ENCODE assay signal across 27 cellular contexts in the genomic region with DNA sequence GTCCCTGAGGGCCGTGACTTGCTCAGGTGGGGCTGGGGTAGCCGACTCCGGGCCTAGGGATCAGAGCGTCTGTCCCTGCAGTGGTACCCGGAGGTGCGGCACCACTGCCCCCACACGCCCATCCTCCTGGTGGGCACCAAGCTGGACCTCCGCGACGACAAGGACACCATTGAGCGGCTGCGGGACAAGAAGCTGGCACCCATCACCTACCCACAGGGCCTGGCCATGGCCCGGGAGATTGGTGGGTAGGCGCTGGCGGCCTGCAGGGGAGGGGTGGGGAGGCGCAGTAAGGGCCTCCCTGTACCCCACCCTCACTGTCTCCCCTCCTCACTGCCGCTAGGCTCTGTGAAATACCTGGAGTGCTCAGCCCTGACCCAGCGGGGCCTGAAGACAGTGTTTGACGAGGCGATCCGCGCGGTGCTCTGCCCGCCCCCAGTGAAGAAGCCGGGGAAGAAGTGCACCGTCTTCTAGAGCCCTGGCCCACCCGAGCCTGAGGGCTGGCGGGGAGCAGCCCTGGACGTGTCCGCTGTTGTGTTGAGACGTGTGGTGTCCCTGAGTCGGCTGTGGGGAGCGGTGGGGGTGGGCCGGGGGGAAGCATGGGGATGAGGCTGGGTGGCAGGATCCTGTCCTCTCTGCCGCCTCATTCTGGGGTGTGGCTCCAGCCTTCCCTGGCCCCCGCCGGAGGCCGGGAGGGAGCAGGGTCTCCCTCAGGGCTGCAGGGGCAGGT. TPM values are rescaled to one million over a fixed set of nuclear protein-coding genes. Genes with fewer than 3 reads are reported as not detected.
A peak's percentile ranks its signal among the peaks of the same experiment; 100 is the strongest.
DNase-seq lines count a peak whose midpoint lies in the region; ATAC-seq, FAIRE-seq and TF ChIP-seq lines count a peak whose summit lies in the region.
"Had no signal": no experiment of that assay in that cellular context is flagged by ENCODE, and none has a peak within 500 bp of the region (broad histone marks: within the 10 kb centered on the region; RNA-seq: fewer than 3 reads in every experiment).

No MANE protein-coding gene starts in this region.

- CTCF ChIA-PET in activated CD4-positive, alpha-beta T cell treated with anti-CD3 and anti-CD28 coated beads for 36 hours (lab: Charles Lee): interaction anchor here (0.7 kb wide), 1 partner anchor 71 kb away, joined by 3 read pairs; no protein-coding TSS in a partner anchor
- CTCF ChIA-PET in HEK293 (lab: Yijun Ruan, JAX) (interaction anchor here (7.2 kb wide), 1 partner anchor 12 kb away, joined by 42 read pairs; a partner anchor contains a TSS), H1 (lab: Charles Lee; ENCODE audit: partially characterized antibody) (interaction anchor here (1.1 to 1.6 kb wide), 4 partner anchors 12 to 176 kb away, joined by 3 to 7 read pairs (median 4); a partner anchor contains a TSS)

- no peak overlapping the region for H4K5ac ChIP-seq in H1 (ENCODE audit: insufficient read length, low read depth, low read length)

- H3K4me3 ChIP-seq in HEK293 (ENCODE audit: low read depth, low read length) (no peak overlapping the region), H1 (ENCODE audit: extremely low read depth in 1 of 4, insufficient read depth in 2 of 4, low read depth in 3 of 4, low read length in 4 of 4) (peak overlapping the region in 1 of 4 experiments; percentile 79; a peak in 1 of 8 replicates), neuronal stem cell (ENCODE audit: low read length in 2 of 2) (peak overlapping the region in 1 of 2 donors; percentile 14)
- H3K4me3 ChIP-seq: coronary artery, lower lobe of right lung, prostate gland, sigmoid colon had no signal

- H3K56ac ChIP-seq in H1 (replicated peaks; ENCODE audit: insufficient read length, low read depth, low read length): no peak overlapping the region

- peak overlapping the region in 1 of 2 experiments; percentile 80; a peak in 2 of 4 replicates for H3K4me2 ChIP-seq in H1 (ENCODE audit: insufficient read depth in 1 of 2, low read depth in 2 of 2, low read length in 2 of 2)
- no peak overlapping the region for H3K4me2 ChIP-seq in neuronal stem cell (ENCODE audit: insufficient read depth, low read length, poor library complexity, severe bottlenecking)

- no peak for TF ChIP-seq RAD21 in H1 (IDR thresholded peaks at IDR 0.05 in 1 of 2, conservative IDR thresholded peaks at IDR 0.05 in 1 of 2; ENCODE audit: low read depth in 2 of 2, low read length in 2 of 2)

- no peak overlapping the region for H3K18ac ChIP-seq in H1 (ENCODE audit: extremely low read depth, low read length)
- no peak overlapping the region for H3K18ac ChIP-seq in neuronal stem cell (ENCODE audit: low read length)

- H3K27ac ChIP-seq in HEK293 (ENCODE audit: extremely low read depth, low read depth, low read length) (no peak overlapping the region), H1 (ENCODE audit: low read depth, low read length) (no peak overlapping the region), neuronal stem cell (replicated peaks; ENCODE audit: low read length) (no peak overlapping the region)
- H3K27ac ChIP-seq: coronary artery, lower lobe of right lung, neutrophil, sigmoid colon had no signal

- no peak for TF ChIP-seq POLR2A in H1 (IDR thresholded peaks at IDR 0.05; ENCODE audit: control extremely low read depth in 1 of 2, low read depth in 2 of 2, low read length in 2 of 2)

- H4K20me1 ChIP-seq in H1 (replicated peaks in 1 of 2; ENCODE audit: control insufficient read depth in 1 of 2, insufficient read depth in 2 of 2, low read length in 2 of 2): peaks cover 2 to 17% of the 10 kb centered on the region in 2 experiments

- H3K79me2 ChIP-seq in H1 (ENCODE audit: control insufficient read depth in 1 of 2, insufficient read depth in 2 of 2, low read length in 2 of 2): peaks cover 0 to 2% of the 10 kb centered on the region in 2 experiments; a peak in 1 of 4 replicates

- no peak overlapping the region for H3K27ac Mint-ChIP-seq in activated CD4-positive, alpha-beta T cell treated with anti-CD3 and anti-CD28 coated beads for 36 hours
- H3K27ac Mint-ChIP-seq: activated CD8-positive, alpha-beta memory T cell treated with anti-CD3 and anti-CD28 coated beads, Interleukin-2, amount 10 ng/mL, durations not matched to agents 7 days and 5 days; activated naive CD4-positive, alpha-beta T cell treated with anti-CD3 and anti-CD28 coated beads, Interleukin-2, amount 10 ng/mL, durations not matched to agents 7 days and 5 days; effector memory CD8-positive, alpha-beta T cell had no signal

- POLR2A ChIA-PET in activated CD4-positive, alpha-beta T cell treated with anti-CD3 and anti-CD28 coated beads for 36 hours (lab: Charles Lee): no interaction called here
- POLR2A ChIA-PET in HEK293 (lab: Yijun Ruan, JAX) (interaction anchor here (1.6 to 6.0 kb wide), 4 partner anchors 11 to 56 kb away, joined by 7 to 56 read pairs (median 21); a partner anchor contains a TSS), H1 (lab: Charles Lee; ENCODE audit: partially characterized antibody) (interaction anchor here (0.9 to 3.8 kb wide), 5 partner anchors 10 to 163 kb away, joined by 3 to 22 read pairs (median 5); a partner anchor contains a TSS)

- H2BK120ac ChIP-seq in H1 (replicated peaks; ENCODE audit: low read depth, low read length): no peak overlapping the region
- H2BK120ac ChIP-seq in neuronal stem cell (ENCODE audit: low read depth, low read length): peak overlapping the region; percentile 41

- intact Hi-C loops in activated CD4-positive, alpha-beta T cell treated with anti-CD3 and anti-CD28 coated beads for 36 hours (cut with DNase I, micrococcal nuclease): loop anchor here in 1 of 2 experiments (5.0 to 10.0 kb wide), 2 partner anchors 291 to 464 kb away; no protein-coding TSS in a partner anchor

- H3K4ac ChIP-seq in H1 (replicated peaks; ENCODE audit: insufficient read length, low read depth, low read length) (no peak overlapping the region), neuronal stem cell (ENCODE audit: low read length) (no peak overlapping the region)

- H3K23me2 ChIP-seq in H1 (ENCODE audit: low read depth, low read length): peaks cover 13% of the 10 kb centered on the region; the same call in 1 of the 2 replicates

- H2AFZ ChIP-seq in H1 (ENCODE audit: low read length): no peak overlapping the region
- no peak overlapping the region for H2AFZ ChIP-seq in neuronal stem cell (ENCODE audit: low read length)

- H2BK15ac ChIP-seq in H1 (ENCODE audit: low read length): no peak overlapping the region
- H2BK15ac ChIP-seq in neuronal stem cell (ENCODE audit: low read length): no peak overlapping the region

- H3K36me3 ChIP-seq in HEK293 (ENCODE audit: control insufficient read depth in 2 of 2, insufficient read depth in 1 of 2, low read length in 2 of 2) (peaks cover 0 to 51% of the 10 kb centered on the region in 2 experiments; a peak in 1 of 3 replicates), H1 (ENCODE audit: control insufficient read depth in 2 of 4, insufficient read depth in 4 of 4, low read length in 3 of 4) (no peaks in the 10 kb centered on the region; a peak in 1 of 8 replicates), neuronal stem cell (replicated peaks in 1 of 2; ENCODE audit: control insufficient read depth in 2 of 2, insufficient read depth in 2 of 2, low read length in 2 of 2) (peaks cover 20 to 39% of the 10 kb centered on the region in 2 donors)
- H3K36me3 ChIP-seq: lower lobe of right lung, neutrophil, prostate gland, sigmoid colon had no signal

- H3K9me3 ChIP-seq in HEK293 (ENCODE audit: control insufficient read depth, insufficient read depth, low read depth, low read length) (no peaks in the 10 kb centered on the region), H1 (ENCODE audit: insufficient read depth in 2 of 2, low read depth in 1 of 2, low read length in 1 of 2) (no peaks in the 10 kb centered on the region), neuronal stem cell (replicated peaks in 1 of 2; ENCODE audit: control insufficient read depth in 2 of 2, insufficient read depth in 1 of 2, low read depth in 1 of 2, low read length in 2 of 2) (no peaks in the 10 kb centered on the region)
- H3K9me3 ChIP-seq: lower lobe of right lung, neutrophil, prostate gland, sigmoid colon had no signal

- no peak overlapping the region for H2BK12ac ChIP-seq in H1 (ENCODE audit: low read depth, low read length)
- H2BK12ac ChIP-seq in neuronal stem cell (ENCODE audit: low read length): peak overlapping the region; percentile 22

- H2BK5ac ChIP-seq in H1 (ENCODE audit: low read depth, low read length): no peak overlapping the region
- H2BK5ac ChIP-seq in neuronal stem cell (ENCODE audit: low read length): no peak overlapping the region

- H3K9me3 Mint-ChIP-seq in activated CD4-positive, alpha-beta T cell treated with anti-CD3 and anti-CD28 coated beads for 36 hours (ENCODE audit: low read depth): no peaks in the 10 kb centered on the region
- H3K9me3 Mint-ChIP-seq: activated naive CD4-positive, alpha-beta T cell treated with anti-CD3 and anti-CD28 coated beads, Interleukin-2, amount 10 ng/mL, durations not matched to agents 7 days and 5 days; effector memory CD8-positive, alpha-beta T cell; H9 had no signal

- FAIRE-seq in H1 (lab: Jason Lieb, UNC): no peak
- no peak for FAIRE-seq in HTR-8/SVneo (lab: Jason Lieb, UNC)
- FAIRE-seq: G401.6, GM19239, TTC549 had no signal

- H3K9ac ChIP-seq in H1 (replicated peaks in 1 of 4; ENCODE audit: extremely low read depth in 1 of 4, low read depth in 3 of 4, low read length in 3 of 4) (no peak overlapping the region), neuronal stem cell (ENCODE audit: low read depth, low read length, poor library complexity) (no peak overlapping the region)

- no peak overlapping the region for H3K23ac ChIP-seq in H1 (ENCODE audit: insufficient read length)
- H3K23ac ChIP-seq in neuronal stem cell (ENCODE audit: low read depth, low read length, poor library complexity): no peak overlapping the region

- TF ChIP-seq CTCF in HEK293 (tag by site-specific recombination; IDR thresholded peaks at IDR 0.05) (no peak), H1 (IDR thresholded peaks at IDR 0.05; ENCODE audit: control extremely low read depth in 1 of 3, insufficient read depth in 1 of 3, low read depth in 1 of 3, low read length in 3 of 3) (no peak)

- no peak for DNase-seq in activated CD4-positive, alpha-beta T cell treated with anti-CD3 and anti-CD28 coated beads for 36 hours
- DNase-seq in activated CD4-positive, alpha-beta T cell treated with anti-CD3 and anti-CD28 coated beads for 1 hour: no peak
- DNase-seq in H1 (ENCODE audit: low read depth in 1 of 2, low spot score in 2 of 2): no peak
- DNase-seq in neuronal stem cell (ENCODE audit: low spot score): no peak
- no peak for DNase-seq in NCI-H524 (lab: John Stamatoyannopoulos, UW)
- DNase-seq in HTR-8/SVneo (ENCODE audit: insufficient read length, low spot score): no peak
- DNase-seq in stimulated activated naive CD4-positive, alpha-beta T cell (lab: John Stamatoyannopoulos, UW): no peak
- DNase-seq: activated CD8-positive, alpha-beta memory T cell treated with anti-CD3 and anti-CD28 coated beads, Interleukin-2, amount 10 ng/mL, durations not matched to agents 7 days and 5 days; activated naive CD4-positive, alpha-beta T cell treated with anti-CD3 and anti-CD28 coated beads, Interleukin-2, amount 10 ng/mL, durations not matched to agents 7 days and 5 days; effector memory CD8-positive, alpha-beta T cell; head of caudate nucleus; kidney glomerular epithelial cell; lower lobe of right lung; NCI-H1417 treated with DMSO at 0.1 percent for 48 hours; NCI-H2081 treated with DMSO at 0.1 percent for 48 hours; NCI-H446 treated with DMSO at 0.1 percent for 48 hours; sigmoid colon; stimulated activated naive CD4-positive, alpha-beta T cell treated with Interleukin-2 at 50 U/mL for 16 hours had no signal

- H3K4me3 Mint-ChIP-seq in activated CD4-positive, alpha-beta T cell treated with anti-CD3 and anti-CD28 coated beads for 36 hours: peak overlapping the region; percentile 41
- H3K4me3 Mint-ChIP-seq: activated CD8-positive, alpha-beta memory T cell treated with anti-CD3 and anti-CD28 coated beads, Interleukin-2, amount 10 ng/mL, durations not matched to agents 7 days and 5 days had no signal

- TF ChIP-seq EP300 in H1 (IDR thresholded peaks at IDR 0.05; ENCODE audit: borderline replicate concordance in 1 of 2, low read depth in 2 of 2, low read length in 2 of 2): no peak

- no peak overlapping the region for H4K8ac ChIP-seq in H1 (ENCODE audit: extremely low read depth, insufficient read depth, low read length)
- no peak overlapping the region for H4K8ac ChIP-seq in neuronal stem cell (ENCODE audit: low read depth, low read length)

- H3K79me1 ChIP-seq in H1 (ENCODE audit: low read depth, low read length) (peaks cover 3% of the 10 kb centered on the region; the same call in 1 of the 2 replicates), neuronal stem cell (ENCODE audit: low read depth, low read length) (peaks cover 10% of the 10 kb centered on the region)

- ATAC-seq in activated CD4-positive, alpha-beta T cell treated with anti-CD3 and anti-CD28 coated beads for 36 hours: no peak
- ATAC-seq: activated CD8-positive, alpha-beta memory T cell treated with anti-CD3 and anti-CD28 coated beads, Interleukin-2, amount 10 ng/mL, durations not matched to agents 7 days and 5 days; effector memory CD8-positive, alpha-beta T cell; lower lobe of right lung had no signal

- peak overlapping the region; percentile 19 for H4K91ac ChIP-seq in H1 (replicated peaks; ENCODE audit: insufficient read length, low read length)
- no peak overlapping the region for H4K91ac ChIP-seq in neuronal stem cell (ENCODE audit: low read depth, low read length, poor library complexity)

- H3K4me1 ChIP-seq in HEK293 (ENCODE audit: control insufficient read depth, insufficient read depth, low read length): peaks cover 10% of the 10 kb centered on the region
- peaks cover 3 to 13% (median 7%) of the 10 kb centered on the region in 4 experiments; a peak in 6 of 7 replicates for H3K4me1 ChIP-seq in H1 (replicated peaks in 1 of 4; ENCODE audit: control insufficient read depth in 3 of 4, insufficient read depth in 4 of 4, low read length in 3 of 4)
- H3K4me1 ChIP-seq in neuronal stem cell (ENCODE audit: control insufficient read depth in 2 of 2, insufficient read depth in 1 of 2, low read depth in 1 of 2, low read length in 2 of 2): peaks cover 14 to 22% of the 10 kb centered on the region in 2 donors

- H2AK5ac ChIP-seq in H1 (ENCODE audit: low read depth, low read length): no peak overlapping the region
- peak overlapping the region; percentile 5 for H2AK5ac ChIP-seq in neuronal stem cell (ENCODE audit: low read depth, low read length)

- WGBS in H1 (ENCODE audit: extremely low coverage in 1 of 2, insufficient coverage in 1 of 2, insufficient read length in 1 of 2, insufficient replicate concordance in 2 of 2, low coverage in 1 of 2, low lambda C conversion rate in 2 of 2, missing lambda C conversion rate in 1 of 2), 2 experiments: 85% methylated on average over 33 of the region's 38 CpGs; no CpG with 5 or more reads in 1 of the 2 experiments
- WGBS in neuronal stem cell (ENCODE audit: extremely low coverage in 2 of 2, insufficient read length in 2 of 2, insufficient replicate concordance in 1 of 2), 2 donors: no CpG with 5 or more reads among the region's 38 CpGs

- H3K27me3 Mint-ChIP-seq in activated CD4-positive, alpha-beta T cell treated with anti-CD3 and anti-CD28 coated beads for 36 hours: no peaks in the 10 kb centered on the region
- H3K27me3 Mint-ChIP-seq: activated CD8-positive, alpha-beta memory T cell treated with anti-CD3 and anti-CD28 coated beads, Interleukin-2, amount 10 ng/mL, durations not matched to agents 7 days and 5 days; effector memory CD8-positive, alpha-beta T cell had no signal

- H3K14ac ChIP-seq in H1 (ENCODE audit: insufficient read length): no peak overlapping the region
- no peak overlapping the region for H3K14ac ChIP-seq in neuronal stem cell (ENCODE audit: low read length)

- H2BK20ac ChIP-seq in H1 (ENCODE audit: low read length): no peak overlapping the region

- H3K27me3 ChIP-seq in H1 (replicated peaks in 1 of 4; ENCODE audit: control insufficient read depth in 3 of 4, extremely low read depth in 1 of 4, insufficient read depth in 3 of 4, low read length in 3 of 4) (no peaks in the 10 kb centered on the region), neuronal stem cell (ENCODE audit: control insufficient read depth in 3 of 3, insufficient read depth in 3 of 3, low read depth in 1 of 3, low read length in 3 of 3) (no peaks in the 10 kb centered on the region)

- peaks cover 11% of the 10 kb centered on the region for H3K36me3 Mint-ChIP-seq in activated CD4-positive, alpha-beta T cell treated with anti-CD3 and anti-CD28 coated beads for 36 hours (ENCODE audit: low read depth)

- H3K4me1 Mint-ChIP-seq in activated CD4-positive, alpha-beta T cell treated with anti-CD3 and anti-CD28 coated beads for 36 hours: peaks cover 22% of the 10 kb centered on the region

RNA-seq across cellular contexts. Expression of a gene that starts 2.0 kb away (rescaled TPM):
- total RNA-seq in activated CD4-positive, alpha-beta T cell treated with anti-CD3 and anti-CD28 coated beads for 36 hours: 10 to 100 TPM in 1 of 2 experiments, 1 to 10 TPM in 1; 9.6 to 10.6 TPM
- 167 and 177 TPM in 2 replicates for total RNA-seq in H1 (2021; fragmentation: NEBNext Ultra II Directional; extraction: Animal tissue kit (Norgen Biotek cat#: 25700))
- polyA plus RNA-seq in H1 (2011; rRNA removed): 299 and 520 TPM in 2 replicates
- 290 TPM for polyA plus RNA-seq in H1 (2011; cell fraction: cytosol; rRNA removed)
- 408 TPM for polyA plus RNA-seq in H1 (2011; cell fraction: nucleus; rRNA removed)
- polyA plus RNA-seq in H1 (2012, experiment 1 of 2): 93.2 to 160 TPM (median 150 TPM) in 4 replicates
- 143 TPM for polyA plus RNA-seq in H1 (2012, experiment 2 of 2)
- 141 TPM for polyA plus RNA-seq in H1 (2013, experiment 1 of 2)
- polyA plus RNA-seq in H1 (2013, experiment 2 of 2): 139 TPM
- polyA minus RNA-seq in H1 (2011; rRNA and poly(A)+ RNA removed): 54.1 and 62.9 TPM in 2 replicates
- 82.6 TPM for polyA minus RNA-seq in H1 (2011; cell fraction: cytosol; rRNA and poly(A)+ RNA removed)
- 83.3 TPM for polyA minus RNA-seq in H1 (2011; cell fraction: nucleus; rRNA and poly(A)+ RNA removed)
- polyA plus RNA-seq in neuronal stem cell (2013, experiment 1 of 2): 61.3 TPM
- 55.7 TPM for polyA plus RNA-seq in neuronal stem cell (2013, experiment 2 of 2)
- total RNA-seq: A172 had no signal

RNA-seq across cellular contexts. Expression of a gene that starts 4.0 kb away (rescaled TPM):
- total RNA-seq in activated CD4-positive, alpha-beta T cell treated with anti-CD3 and anti-CD28 coated beads for 36 hours: 100 to 1,000 TPM; 105 to 166 TPM
- 96.3 and 110 TPM in 2 replicates for total RNA-seq in H1 (2021; fragmentation: NEBNext Ultra II Directional; extraction: Animal tissue kit (Norgen Biotek cat#: 25700))
- polyA plus RNA-seq in H1 (2011; rRNA removed): 212 and 338 TPM in 2 replicates
- 163 TPM for polyA plus RNA-seq in H1 (2011; cell fraction: cytosol; rRNA removed)
- 167 TPM for polyA plus RNA-seq in H1 (2011; cell fraction: nucleus; rRNA removed)
- 92.1 to 118 TPM (median 110 TPM) in 4 replicates for polyA plus RNA-seq in H1 (2012, experiment 1 of 2)
- polyA plus RNA-seq in H1 (2012, experiment 2 of 2): 187 TPM
- polyA plus RNA-seq in H1 (2013, experiment 1 of 2): 57.6 TPM
- 58.1 TPM for polyA plus RNA-seq in H1 (2013, experiment 2 of 2)
- 35.5 and 81.7 TPM in 2 replicates for polyA minus RNA-seq in H1 (2011; rRNA and poly(A)+ RNA removed)
- polyA minus RNA-seq in H1 (2011; cell fraction: cytosol; rRNA and poly(A)+ RNA removed): 40.5 TPM
- polyA minus RNA-seq in H1 (2011; cell fraction: nucleus; rRNA and poly(A)+ RNA removed): 31.1 TPM
- polyA plus RNA-seq in neuronal stem cell (2013, experiment 1 of 2): 72.9 TPM
- 72.2 TPM for polyA plus RNA-seq in neuronal stem cell (2013, experiment 2 of 2)

RNA-seq across cellular contexts. Expression of a gene that starts 10.4 kb away (rescaled TPM):
- 10 to 100 TPM; 17.6 to 20.6 TPM for total RNA-seq in activated CD4-positive, alpha-beta T cell treated with anti-CD3 and anti-CD28 coated beads for 36 hours
- total RNA-seq in H1 (2021; fragmentation: NEBNext Ultra II Directional; extraction: Animal tissue kit (Norgen Biotek cat#: 25700)): 28.2 and 29.0 TPM in 2 replicates
- polyA plus RNA-seq in H1 (2011; rRNA removed): 11.5 and 17.3 TPM in 2 replicates
- 23.7 TPM for polyA plus RNA-seq in H1 (2011; cell fraction: cytosol; rRNA removed)
- 96.6 TPM for polyA plus RNA-seq in H1 (2011; cell fraction: nucleus; rRNA removed)
- polyA plus RNA-seq in H1 (2012, experiment 1 of 2): 15.2 to 25.5 TPM (median 25.4 TPM) in 4 replicates
- polyA plus RNA-seq in H1 (2012, experiment 2 of 2): 17.3 TPM
- 14.7 TPM for polyA plus RNA-seq in H1 (2013, experiment 1 of 2)
- 13.4 TPM for polyA plus RNA-seq in H1 (2013, experiment 2 of 2)
- polyA minus RNA-seq in H1 (2011; rRNA and poly(A)+ RNA removed): 7.8 and 8.0 TPM in 2 replicates
- 14.1 TPM for polyA minus RNA-seq in H1 (2011; cell fraction: cytosol; rRNA and poly(A)+ RNA removed)
- polyA minus RNA-seq in H1 (2011; cell fraction: nucleus; rRNA and poly(A)+ RNA removed): 21.5 TPM
- 13.2 TPM for polyA plus RNA-seq in neuronal stem cell (2013, experiment 1 of 2)
- 12.5 TPM for polyA plus RNA-seq in neuronal stem cell (2013, experiment 2 of 2)

RNA-seq across cellular contexts. Expression of a gene that starts 10.8 kb away (rescaled TPM):
- total RNA-seq in activated CD4-positive, alpha-beta T cell treated with anti-CD3 and anti-CD28 coated beads for 36 hours: 10 to 100 TPM; 77.5 to 84.1 TPM
- 111 and 116 TPM in 2 replicates for total RNA-seq in H1 (2021; fragmentation: NEBNext Ultra II Directional; extraction: Animal tissue kit (Norgen Biotek cat#: 25700))
- polyA plus RNA-seq in H1 (2011; rRNA removed): 122 and 133 TPM in 2 replicates
- polyA plus RNA-seq in H1 (2011; cell fraction: cytosol; rRNA removed): 131 TPM
- 145 TPM for polyA plus RNA-seq in H1 (2011; cell fraction: nucleus; rRNA removed)
- polyA plus RNA-seq in H1 (2012, experiment 1 of 2): 94.8 to 140 TPM (median 130 TPM) in 4 replicates
- polyA plus RNA-seq in H1 (2012, experiment 2 of 2): 158 TPM
- polyA plus RNA-seq in H1 (2013, experiment 1 of 2): 61.6 TPM
- polyA plus RNA-seq in H1 (2013, experiment 2 of 2): 59.1 TPM
- polyA minus RNA-seq in H1 (2011; rRNA and poly(A)+ RNA removed): 21.3 and 26.4 TPM in 2 replicates
- 35.9 TPM for polyA minus RNA-seq in H1 (2011; cell fraction: cytosol; rRNA and poly(A)+ RNA removed)
- polyA minus RNA-seq in H1 (2011; cell fraction: nucleus; rRNA and poly(A)+ RNA removed): 36.4 TPM
- 45.1 TPM for polyA plus RNA-seq in neuronal stem cell (2013, experiment 1 of 2)
- 45.1 TPM for polyA plus RNA-seq in neuronal stem cell (2013, experiment 2 of 2)

RNA-seq across cellular contexts. Expression of a gene that starts 18.1 kb away (rescaled TPM):
- total RNA-seq in activated CD4-positive, alpha-beta T cell treated with anti-CD3 and anti-CD28 coated beads for 36 hours: 10 to 100 TPM; 16.9 to 17.5 TPM
- 26.7 and 30.9 TPM in 2 replicates for total RNA-seq in H1 (2021; fragmentation: NEBNext Ultra II Directional; extraction: Animal tissue kit (Norgen Biotek cat#: 25700))
- polyA plus RNA-seq in H1 (2011; rRNA removed): 28.4 and 50.3 TPM in 2 replicates
- polyA plus RNA-seq in H1 (2011; cell fraction: cytosol; rRNA removed): 25.7 TPM
- 139 TPM for polyA plus RNA-seq in H1 (2011; cell fraction: nucleus; rRNA removed)
- 26.1 to 34.2 TPM (median 32.0 TPM) in 4 replicates for polyA plus RNA-seq in H1 (2012, experiment 1 of 2)
- 32.2 TPM for polyA plus RNA-seq in H1 (2012, experiment 2 of 2)
- 26.3 TPM for polyA plus RNA-seq in H1 (2013, experiment 1 of 2)
- polyA plus RNA-seq in H1 (2013, experiment 2 of 2): 26.6 TPM
- polyA minus RNA-seq in H1 (2011; rRNA and poly(A)+ RNA removed): 8.3 and 9.7 TPM in 2 replicates
- 15.2 TPM for polyA minus RNA-seq in H1 (2011; cell fraction: cytosol; rRNA and poly(A)+ RNA removed)
- 23.8 TPM for polyA minus RNA-seq in H1 (2011; cell fraction: nucleus; rRNA and poly(A)+ RNA removed)
- polyA plus RNA-seq in neuronal stem cell (2013, experiment 1 of 2): 25.7 TPM
- polyA plus RNA-seq in neuronal stem cell (2013, experiment 2 of 2): 26.2 TPM

Comparison
In these comparisons a context has a peak if more than half of its experiments do, and no peak if none do; other contexts are left out.
1. RNA of a gene that starts 2.0 kb away (total RNA-seq): 167 to 177 TPM in H1; 9.6 to 10.6 TPM in activated CD4-positive, alpha-beta T cell treated with anti-CD3 and anti-CD28 coated beads for 36 hours; every median in the first group is over 10 times any median in the second.